Comparison of ENCODE assay signal across 21 cellular contexts in genomic region chr9:69532359-69532758, GRCh38.
DNase-seq lines count a peak whose midpoint lies in the region; ATAC-seq, FAIRE-seq and TF ChIP-seq lines count a peak whose summit lies in the region.
"Had no signal": no experiment of that assay in that cellular context is flagged by ENCODE, and none has a peak within 500 bp of the region (broad histone marks: within the 10 kb centered on the region; RNA-seq: fewer than 3 reads in every experiment).

No MANE protein-coding gene starts in this region.

- no peak overlapping the region for H4K91ac ChIP-seq in H1 (replicated peaks; ENCODE audit: insufficient read length, low read length)

- H3K18ac ChIP-seq in H1 (ENCODE audit: extremely low read depth, low read length) = 0 out of 2 replicates have a peak overlapping the region, but pooled peaks have one; percentile 4

- no peak for TF ChIP-seq EP300 in H1 (IDR thresholded peaks at IDR 0.05; ENCODE audit: borderline replicate concordance in 1 of 2, low read depth in 2 of 2, low read length in 2 of 2)

- no peak for TF ChIP-seq CTCF in H1 (IDR thresholded peaks at IDR 0.05; ENCODE audit: control extremely low read depth in 1 of 3, insufficient read depth in 1 of 3, low read depth in 1 of 3, low read length in 3 of 3)

- H3K79me1 ChIP-seq in H1 (ENCODE audit: low read depth, low read length) = no peaks in the 10 kb centered on the region; the same call in 1 of the 2 replicates

- no peak overlapping the region for H3K27ac ChIP-seq in H1 (ENCODE audit: low read depth, low read length)
- H3K27ac ChIP-seq: GM23248, left lung had no signal

- H4K20me1 ChIP-seq in H1 (replicated peaks in 1 of 2; ENCODE audit: control insufficient read depth in 1 of 2, insufficient read depth in 2 of 2, low read length in 2 of 2) = no peaks in the 10 kb centered on the region

- H2BK12ac ChIP-seq in H1 (ENCODE audit: low read depth, low read length) = no peak overlapping the region

- no peak overlapping the region for H3K23ac ChIP-seq in H1 (ENCODE audit: insufficient read length)

- no peak overlapping the region for H2BK120ac ChIP-seq in H1 (replicated peaks; ENCODE audit: low read depth, low read length)

- H3K4ac ChIP-seq in H1 (replicated peaks; ENCODE audit: insufficient read length, low read depth, low read length) = no peak overlapping the region

- FAIRE-seq in H1 (lab: Jason Lieb, UNC) = no peak

- H3K14ac ChIP-seq in H1 (ENCODE audit: insufficient read length) = no peak overlapping the region

- no peak for TF ChIP-seq POLR2A in H1 (IDR thresholded peaks at IDR 0.05; ENCODE audit: control extremely low read depth in 1 of 2, low read depth in 2 of 2, low read length in 2 of 2)

- no peak overlapping the region for H2AK5ac ChIP-seq in H1 (ENCODE audit: low read depth, low read length)

- H3K4me1 ChIP-seq in H1 (replicated peaks in 1 of 4; ENCODE audit: control insufficient read depth in 3 of 4, insufficient read depth in 4 of 4, low read length in 3 of 4) = no peaks in the 10 kb centered on the region
- H3K4me1 ChIP-seq: left lung had no signal

- ATAC-seq in GM19035 (IDR thresholded peaks at IDR 0.05; ENCODE audit: unreplicated experiment) (no peak), HG03095 (IDR thresholded peaks at IDR 0.05; ENCODE audit: unreplicated experiment) (no peak)
- ATAC-seq: left lung, T-cell had no signal

- no peak overlapping the region for H4K5ac ChIP-seq in H1 (ENCODE audit: insufficient read length, low read depth, low read length)

- no peak overlapping the region for H4K8ac ChIP-seq in H1 (ENCODE audit: extremely low read depth, insufficient read depth, low read length)

- DNase-seq in Ammon's horn (ENCODE audit: low spot score) (peak; percentile 48), NCI-H1092 treated with DMSO at 0.1 percent for 48 hours (lab: John Stamatoyannopoulos, UW) (peak; percentile 89), NCI-H69 (lab: John Stamatoyannopoulos, UW) (peak; percentile 62), H1 (ENCODE audit: low read depth in 1 of 2, low spot score in 2 of 2) (no peak), ecto neural progenitor cell (ENCODE audit: low spot score) (no peak)
- no peak for DNase-seq in activated CD4-positive, alpha-beta T cell treated with anti-CD3 and anti-CD28 coated beads for 48 hours
- DNase-seq: activated CD4-positive, alpha-beta T cell treated with anti-CD3 and anti-CD28 coated beads, Interleukin-2, amount 50 U/mL, for 1 hour; activated effector memory CD4-positive, alpha-beta T cell treated with Interleukin-2 at 50 U/mL for 16 hours; DMS53; GM23248; head of caudate nucleus; left lung; midbrain; NCI-H524 treated with DMSO at 0.1 percent for 48 hours; Right ventricle myocardium superior; stimulated activated CD4-positive, alpha-beta T cell treated with anti-CD3 and anti-CD28 coated beads, Interleukin-2, amount 100 ng/mL, for 48 hours; stimulated activated naive CD4-positive, alpha-beta T cell treated with Interleukin-2 at 50 U/mL for 16 hours; T-cell had no signal

- no peaks in the 10 kb centered on the region for H3K36me3 ChIP-seq in H1 (ENCODE audit: control insufficient read depth in 2 of 4, insufficient read depth in 4 of 4, low read length in 3 of 4)
- H3K36me3 ChIP-seq: left lung had no signal

- no peaks in the 10 kb centered on the region for H3K9me3 ChIP-seq in H1 (ENCODE audit: insufficient read depth in 2 of 2, low read depth in 1 of 2, low read length in 1 of 2)
- H3K9me3 ChIP-seq: left lung had no signal

- H3K9ac ChIP-seq in H1 (replicated peaks in 1 of 4; ENCODE audit: extremely low read depth in 1 of 4, low read depth in 3 of 4, low read length in 3 of 4) = no peak overlapping the region; a peak in 1 of 7 replicates
- H3K9ac ChIP-seq: GM23248 had no signal

- no peaks in the 10 kb centered on the region for H3K79me2 ChIP-seq in H1 (ENCODE audit: control insufficient read depth in 1 of 2, insufficient read depth in 2 of 2, low read length in 2 of 2)

- H2BK5ac ChIP-seq in H1 (ENCODE audit: low read depth, low read length) = no peak overlapping the region

- no peak overlapping the region for H3K4me2 ChIP-seq in H1 (ENCODE audit: insufficient read depth in 1 of 2, low read depth in 2 of 2, low read length in 2 of 2)
- H3K4me2 ChIP-seq: smooth muscle cell had no signal

- no peak for TF ChIP-seq RAD21 in H1 (IDR thresholded peaks at IDR 0.05 in 1 of 2, conservative IDR thresholded peaks at IDR 0.05 in 1 of 2; ENCODE audit: low read depth in 2 of 2, low read length in 2 of 2)

- POLR2A ChIA-PET in H1 (lab: Charles Lee; ENCODE audit: partially characterized antibody) = no interaction called here

- no peaks in the 10 kb centered on the region for H3K23me2 ChIP-seq in H1 (ENCODE audit: low read depth, low read length)

- no peak overlapping the region for H3K4me3 ChIP-seq in H1 (ENCODE audit: extremely low read depth in 1 of 4, insufficient read depth in 2 of 4, low read depth in 3 of 4, low read length in 4 of 4)
- H3K4me3 ChIP-seq: GM23248, left lung, smooth muscle cell had no signal

- H2BK15ac ChIP-seq in H1 (ENCODE audit: low read length) = no peak overlapping the region

- H2BK20ac ChIP-seq in H1 (ENCODE audit: low read length) = no peak overlapping the region

- no peak overlapping the region for H2AFZ ChIP-seq in H1 (ENCODE audit: low read length)
- H2AFZ ChIP-seq: GM23248 had no signal

- no peaks in the 10 kb centered on the region for H3K27me3 ChIP-seq in H1 (replicated peaks in 1 of 4; ENCODE audit: control insufficient read depth in 3 of 4, extremely low read depth in 1 of 4, insufficient read depth in 3 of 4, low read length in 3 of 4)
- H3K27me3 ChIP-seq: left lung had no signal

- H3K56ac ChIP-seq in H1 (replicated peaks; ENCODE audit: insufficient read length, low read depth, low read length) = no peak overlapping the region

- WGBS in H1 (ENCODE audit: extremely low coverage in 1 of 2, insufficient coverage in 1 of 2, insufficient read length in 1 of 2, insufficient replicate concordance in 2 of 2, low coverage in 1 of 2, low lambda C conversion rate in 2 of 2, missing lambda C conversion rate in 1 of 2), 2 experiments = 92% methylated on average over 4 of the region's 4 CpGs; no CpG with 5 or more reads in 1 of the 2 experiments

- CTCF ChIA-PET in H1 (lab: Charles Lee; ENCODE audit: partially characterized antibody) = interaction anchor here (1.1 kb wide), 2 partner anchors 14 to 110 kb away, joined by 3 to 8 read pairs; no protein-coding TSS in a partner anchor

TF ChIP-seq in H1, 55 proteins besides CTCF, POLR2A, EP300 and RAD21:
- TF ChIP-seq CHD2 (IDR thresholded peaks at IDR 0.05; ENCODE audit: low read length) (no peak), YY1 (IDR thresholded peaks at IDR 0.05; ENCODE audit: low read depth, low read length) (no peak), NANOG (IDR thresholded peaks at IDR 0.05; ENCODE audit: insufficient read depth, low read depth, low read length, poor library complexity, severe bottlenecking) (no peak), EGR1 (IDR thresholded peaks at IDR 0.05; ENCODE audit: borderline replicate concordance, low read depth, low read length) (no peak), TCF12 (IDR thresholded peaks at IDR 0.05; ENCODE audit: low read depth, low read length) (no peak), SP2 (IDR thresholded peaks at IDR 0.05; ENCODE audit: low read length) (no peak), NRF1 (IDR thresholded peaks at IDR 0.05; ENCODE audit: low read depth, low read length) (no peak), BCL11A (IDR thresholded peaks at IDR 0.05; ENCODE audit: low read depth in 2 of 2, low read length in 2 of 2) (no peak), CBX5 (IDR thresholded peaks at IDR 0.05; ENCODE audit: low read depth, low read length) (no peak), CTBP2 (IDR thresholded peaks at IDR 0.05; ENCODE audit: borderline replicate concordance, insufficient read depth, insufficient read length, low read length) (no peak), POU5F1 (IDR thresholded peaks at IDR 0.05; ENCODE audit: low read depth, low read length) (no peak), GABPA (IDR thresholded peaks at IDR 0.05; ENCODE audit: borderline replicate concordance, insufficient read depth, low read length) (no peak), BACH1 (IDR thresholded peaks at IDR 0.05; ENCODE audit: low read length) (no peak)

Comparison
In these comparisons a context has a peak if more than half of its experiments do, and no peak if none do; other contexts are left out.
1. DNase-seq: peak in Ammon's horn (single experiment), NCI-H1092 treated with DMSO at 0.1 percent for 48 hours (single experiment) and NCI-H69 (single experiment); none in H1 (0 of 2), ecto neural progenitor cell (single experiment) and activated CD4-positive, alpha-beta T cell treated with anti-CD3 and anti-CD28 coated beads for 48 hours (single experiment).